Comparison of ENCODE assay signal across 11 cellular contexts in genomic region chr18:74546751-74547530, GRCh38. TPM values are rescaled to one million over a fixed set of nuclear protein-coding genes. Genes with fewer than 3 reads are reported as not detected.
DNase-seq lines count a peak whose midpoint lies in the region; ATAC-seq and TF ChIP-seq lines count a peak whose summit lies in the region.
"Had no signal": no experiment of that assay in that cellular context is flagged by ENCODE, and none has a peak within 500 bp of the region (broad histone marks: within the 10 kb centered on the region; RNA-seq: fewer than 3 reads in every experiment).

No MANE protein-coding gene starts in this region.

- H3K36me3 ChIP-seq in esophagus muscularis mucosa: no peaks in the 10 kb centered on the region

- 52% methylated on average over 9 of the region's 9 CpGs for WGBS in esophagus muscularis mucosa

- DNase-seq in AG09319 (ENCODE audit: extremely low read depth, low read depth): peak; percentile 7
- peak; percentile 43 for DNase-seq in RPMI7951 (ENCODE audit: low read depth)
- no peak for DNase-seq in esophagus muscularis mucosa (ENCODE audit: extremely low spot score)
- DNase-seq in iPS-NIHi7 (ENCODE audit: extremely low spot score): no peak
- no peak for DNase-seq in ACHN
- DNase-seq: central memory CD4-positive, alpha-beta T cell had no signal

- peak overlapping the region in 2 of 3 experiments; percentile 37 to 68 for H3K27ac Mint-ChIP-seq in nephron
- H3K27ac Mint-ChIP-seq: stimulated activated memory B cell treated with anti-CD40 and anti-IgM and Interleukin-4, amounts not matched to agents 10 μg/mL and 1 μg/mL and 100 μg/mL, for 72 hours had no signal

- no peak overlapping the region for H3K4me3 Mint-ChIP-seq in nephron
- H3K4me3 Mint-ChIP-seq: stimulated activated memory B cell treated with anti-CD40 and anti-IgM and Interleukin-4, amounts not matched to agents 10 μg/mL and 1 μg/mL and 100 μg/mL, for 72 hours had no signal

- no peak for TF ChIP-seq EP300 in esophagus muscularis mucosa (IDR thresholded peaks at IDR 0.05)

- intact Hi-C loops in esophagus muscularis mucosa (cut with DNase I): no loop called here

- no peak for TF ChIP-seq CTCF in AG09319 (IDR thresholded peaks at IDR 0.05; ENCODE audit: low read depth, low read length)
- no peak for TF ChIP-seq CTCF in esophagus muscularis mucosa (IDR thresholded peaks at IDR 0.05)
- TF ChIP-seq CTCF in nephron (IDR thresholded peaks at IDR 0.05; ENCODE audit: unreplicated experiment in 3 of 3): no peak

- TF ChIP-seq POLR2A in esophagus muscularis mucosa (IDR thresholded peaks at IDR 0.05; ENCODE audit: low read depth): no peak

- in situ Hi-C loops in ACHN (cut with HindIII; ENCODE audit: low pct_ligation_motif_present, low pct_unique_long_range_greater_than_20kb, low sequenced_read_pairs): no loop called here

- H3K9me3 Mint-ChIP-seq in nephron: peaks cover 40% of the 10 kb centered on the region

- H3K27me3 ChIP-seq in esophagus muscularis mucosa: peaks cover 0 to 2% (median 0%) of the 10 kb centered on the region in 4 donors

- H3K27ac ChIP-seq in esophagus muscularis mucosa (replicated peaks in 1 of 4): peak overlapping the region; percentile 45 to 72 (median 64)

- no peak overlapping the region for H3K4me3 ChIP-seq in esophagus muscularis mucosa

- H3K9me3 ChIP-seq in esophagus muscularis mucosa: peaks cover 0 to 10% (median 5%) of the 10 kb centered on the region in 4 donors

- peaks cover 12% of the 10 kb centered on the region for H3K36me3 Mint-ChIP-seq in nephron (ENCODE audit: low read depth)
- H3K36me3 Mint-ChIP-seq: stimulated activated memory B cell treated with anti-CD40 and anti-IgM and Interleukin-4, amounts not matched to agents 10 μg/mL and 1 μg/mL and 100 μg/mL, for 72 hours had no signal

- no peak for ATAC-seq in HG02938 (IDR thresholded peaks at IDR 0.05; ENCODE audit: unreplicated experiment)
- ATAC-seq in HG03460 (IDR thresholded peaks at IDR 0.05; ENCODE audit: unreplicated experiment): no peak
- ATAC-seq: stimulated activated memory B cell treated with anti-CD40 and anti-IgM and Interleukin-4, amounts not matched to agents 10 μg/mL and 1 μg/mL and 100 μg/mL, for 72 hours had no signal

- H3K4me1 Mint-ChIP-seq in nephron: peaks cover 3% of the 10 kb centered on the region

- peaks cover 9 to 27% (median 18%) of the 10 kb centered on the region in 4 donors for H3K4me1 ChIP-seq in esophagus muscularis mucosa

- H3K27me3 Mint-ChIP-seq in nephron (ENCODE audit: low read depth): no peaks in the 10 kb centered on the region

RNA-seq across cellular contexts. Expression of gene CNDP1, which starts 12.6 kb away (rescaled TPM):
- not detected in 2 replicates for total RNA-seq in RPMI7951 (2014; rRNA removed; shearing (Covaris generic))
- not detected for total RNA-seq in esophagus muscularis mucosa
- total RNA-seq: activated CD8-positive, alpha-beta memory T cell treated with anti-CD3 and anti-CD28 coated beads for 36 hours had no signal

RNA-seq across cellular contexts. Expression of gene ZNF407, which starts 50.7 kb away (rescaled TPM):
- total RNA-seq in RPMI7951 (2014; rRNA removed; shearing (Covaris generic)): 4.8 and 5.3 TPM in 2 replicates
- total RNA-seq in esophagus muscularis mucosa: 10 to 100 TPM; 13.9 to 19.1 (median 17.2) TPM

RNA-seq across cellular contexts. Expression of gene CNDP2, which starts 50.8 kb away (rescaled TPM):
- 24.7 and 34.7 TPM in 2 replicates for total RNA-seq in RPMI7951 (2014; rRNA removed; shearing (Covaris generic))
- 10 to 100 TPM; 31.1 to 52.5 (median 42.9) TPM for total RNA-seq in esophagus muscularis mucosa

Comparison
In these comparisons a context has a peak if more than half of its experiments do, and no peak if none do; other contexts are left out.
1. DNase-seq: peak in AG09319 (single experiment) and RPMI7951 (single experiment); none in esophagus muscularis mucosa (single experiment), iPS-NIHi7 (single experiment) and ACHN (single experiment).